In genomic region chr1:153699116-153699515, GRCh38 we compare ENCODE assay signal across 11 cellular contexts. TPM values are rescaled to one million over a fixed set of nuclear protein-coding genes. Genes with fewer than 3 reads are reported as not detected.
DNase-seq lines count a peak whose midpoint lies in the region; ATAC-seq and TF ChIP-seq lines count a peak whose summit lies in the region.
"Had no signal": no experiment of that assay in that cellular context is flagged by ENCODE, and none has a peak within 500 bp of the region (broad histone marks: within the 10 kb centered on the region; RNA-seq: fewer than 3 reads in every experiment).

No MANE protein-coding gene starts in this region.

- H3K9me3 Mint-ChIP-seq in activated CD8-positive, alpha-beta memory T cell treated with anti-CD3 and anti-CD28 coated beads, Interleukin-2, amount 10 ng/mL, durations not matched to agents 7 days and 5 days (ENCODE audit: low read depth) = no peaks in the 10 kb centered on the region
- H3K9me3 Mint-ChIP-seq: dendritic cell treated with granulocyte-macrophage colony-stimulating factor and Interleukin-4, amounts not matched to agents 40 ng/mL and 50 ng/mL, for 4 days had no signal

- no peak overlapping the region for H3K4me3 ChIP-seq in Panc1 (ENCODE audit: low read depth in 2 of 2, low read length in 2 of 2)
- H3K4me3 ChIP-seq in fibroblast of mammary gland (ENCODE audit: control insufficient read depth, low read depth, low read length) = no peak overlapping the region
- no peak overlapping the region for H3K4me3 ChIP-seq in trophoblast cell (ENCODE audit: low read depth, low read length)

- no peak overlapping the region for H4K8ac ChIP-seq in trophoblast cell (ENCODE audit: low read depth, low read length)

- in situ Hi-C loops in Panc1 (cut with HindIII; ENCODE audit: low pct_unique_long_range_greater_than_20kb, low sequenced_read_pairs) = no loop called here

- CTCF ChIA-PET in Panc1 (lab: Charles Lee) = no interaction called here
- CTCF ChIA-PET in activated CD8-positive, alpha-beta memory T cell treated with anti-CD3 and anti-CD28 coated beads, Interleukin-2, amount 10 ng/mL, durations not matched to agents 7 days and 5 days (lab: Charles Lee) = no interaction called here

- peaks cover 12% of the 10 kb centered on the region for H3K79me1 ChIP-seq in trophoblast cell (ENCODE audit: low read length)

- BruUV-seq in Panc1 (replicated peaks; lab: Mats Ljungman, UMichigan) = no TSS peak

- H3K23ac ChIP-seq in trophoblast cell (ENCODE audit: low read length) = no peak overlapping the region

- POLR2A ChIA-PET in Panc1 (lab: Charles Lee) = no interaction called here

- H3K79me2 ChIP-seq in trophoblast cell (ENCODE audit: control insufficient read depth, insufficient read depth, low read length, poor library complexity) = peaks cover 3% of the 10 kb centered on the region

- ATAC-seq in Panc1 (peak; percentile 50; the same call in 1 of the 2 replicates), HG02970 (IDR thresholded peaks at IDR 0.05; ENCODE audit: low FRiP score, unreplicated experiment) (no peak), GM18873 (IDR thresholded peaks at IDR 0.05; ENCODE audit: low FRiP score, unreplicated experiment) (no peak)
- ATAC-seq in activated CD8-positive, alpha-beta memory T cell treated with anti-CD3 and anti-CD28 coated beads, Interleukin-2, amount 10 ng/mL, durations not matched to agents 7 days and 5 days = no peak

- H3K4me1 Mint-ChIP-seq in activated CD8-positive, alpha-beta memory T cell treated with anti-CD3 and anti-CD28 coated beads, Interleukin-2, amount 10 ng/mL, durations not matched to agents 7 days and 5 days = no peaks in the 10 kb centered on the region

- no peak overlapping the region for H3K27ac Mint-ChIP-seq in activated CD8-positive, alpha-beta memory T cell treated with anti-CD3 and anti-CD28 coated beads, Interleukin-2, amount 10 ng/mL, durations not matched to agents 7 days and 5 days

- H3K4me1 ChIP-seq in Panc1 (ENCODE audit: control insufficient read depth, insufficient read depth, low read length) (peaks cover 7% of the 10 kb centered on the region), trophoblast cell (ENCODE audit: control insufficient read depth in 1 of 2, insufficient read depth in 2 of 2, low read length in 2 of 2) (peaks cover 16 to 21% of the 10 kb centered on the region in 2 experiments)

- no peak overlapping the region for H3K18ac ChIP-seq in trophoblast cell (ENCODE audit: low read length)

- H3K9me3 ChIP-seq in Panc1 (ENCODE audit: control insufficient read depth, insufficient read depth, low read depth, low read length) (no peaks in the 10 kb centered on the region), trophoblast cell (ENCODE audit: insufficient read depth, low read depth, low read length) (no peaks in the 10 kb centered on the region)

- H3K36me3 ChIP-seq in Panc1 (ENCODE audit: control insufficient read depth, insufficient read depth, low read length) = no peaks in the 10 kb centered on the region
- no peaks in the 10 kb centered on the region for H3K36me3 ChIP-seq in trophoblast cell (ENCODE audit: control insufficient read depth in 1 of 2, insufficient read depth in 2 of 2, low read length in 2 of 2)

- H3K27ac ChIP-seq in Panc1 (ENCODE audit: low read length) = no peak overlapping the region
- no peak overlapping the region for H3K27ac ChIP-seq in trophoblast cell (ENCODE audit: low read depth, low read length)

- H3K14ac ChIP-seq in trophoblast cell (ENCODE audit: low read length) = no peak overlapping the region

- H3K4ac ChIP-seq in trophoblast cell (ENCODE audit: low read depth, low read length) = no peak overlapping the region

- no peaks in the 10 kb centered on the region for H3K36me3 Mint-ChIP-seq in activated CD8-positive, alpha-beta memory T cell treated with anti-CD3 and anti-CD28 coated beads, Interleukin-2, amount 10 ng/mL, durations not matched to agents 7 days and 5 days

- H2BK5ac ChIP-seq in trophoblast cell (ENCODE audit: low read depth, low read length, poor library complexity) = no peak overlapping the region

- H3K27me3 Mint-ChIP-seq in activated CD8-positive, alpha-beta memory T cell treated with anti-CD3 and anti-CD28 coated beads, Interleukin-2, amount 10 ng/mL, durations not matched to agents 7 days and 5 days = no peaks in the 10 kb centered on the region
- H3K27me3 Mint-ChIP-seq: dendritic cell treated with granulocyte-macrophage colony-stimulating factor and Interleukin-4, amounts not matched to agents 40 ng/mL and 50 ng/mL, for 4 days had no signal

- H2AK5ac ChIP-seq in trophoblast cell (ENCODE audit: low read length) = no peak overlapping the region

- H3K27me3 ChIP-seq in Panc1 (ENCODE audit: control insufficient read depth, insufficient read depth, low read length) (no peaks in the 10 kb centered on the region), trophoblast cell (ENCODE audit: insufficient read depth, low read length) (no peaks in the 10 kb centered on the region)

- intact Hi-C loops in Panc1 (cut with micrococcal nuclease; ENCODE audit: unreplicated experiment) = no loop called here

- no peak for TF ChIP-seq CTCF in Panc1 (IDR thresholded peaks at IDR 0.05)
- TF ChIP-seq CTCF in fibroblast of mammary gland (conservative IDR thresholded peaks at IDR 0.05; ENCODE audit: control insufficient read depth, insufficient read depth, low read depth, low read length) = no peak

- no peak overlapping the region for H3K4me3 Mint-ChIP-seq in activated CD8-positive, alpha-beta memory T cell treated with anti-CD3 and anti-CD28 coated beads, Interleukin-2, amount 10 ng/mL, durations not matched to agents 7 days and 5 days

- H4K91ac ChIP-seq in trophoblast cell (ENCODE audit: low read depth, low read length) = no peak overlapping the region

- H4K12ac ChIP-seq in trophoblast cell (ENCODE audit: low read depth, low read length) = no peak overlapping the region

- no peak overlapping the region for H2BK120ac ChIP-seq in trophoblast cell (ENCODE audit: insufficient read depth, low read length, poor library complexity)

- DNase-seq in AG08396 (ENCODE audit: low spot score) (peak; percentile 58), Panc1 (ENCODE audit: low read depth, low spot score) (no peak), fibroblast of mammary gland (ENCODE audit: low read depth) (peak; percentile 86), trophoblast cell (peak; percentile 65 to 79), anterior cingulate cortex (lab: John Stamatoyannopoulos, UW) (no peak)
- DNase-seq in activated CD8-positive, alpha-beta memory T cell treated with anti-CD3 and anti-CD28 coated beads, Interleukin-2, amount 10 ng/mL, durations not matched to agents 7 days and 5 days = no peak
- DNase-seq: activated effector memory CD4-positive, alpha-beta T cell treated with anti-CD3 and anti-CD28 coated beads, Interleukin-2, amount 50 U/mL, for 16 hours; NCI-H1694 treated with DMSO at 0.1 percent for 48 hours had no signal

- H2BK12ac ChIP-seq in trophoblast cell (ENCODE audit: low read length) = no peak overlapping the region

- no peak overlapping the region for H2AFZ ChIP-seq in trophoblast cell (ENCODE audit: insufficient read depth, low read length, poor library complexity)

- H3K4me2 ChIP-seq in trophoblast cell (ENCODE audit: low read length) = no peak overlapping the region

- no peak overlapping the region for H3K9ac ChIP-seq in trophoblast cell (ENCODE audit: low read length)

RNA-seq across cellular contexts. Expression of gene NPR1, which starts 20.6 kb away (rescaled TPM):
- total RNA-seq in Panc1 (2021; ENCODE audit: unreplicated experiment) = 0.36 TPM
- 0.07 TPM for polyA plus RNA-seq in Panc1 (2012; ENCODE audit: insufficient read length)
- polyA plus RNA-seq in trophoblast cell (2013) = 0.14 and 0.16 TPM in 2 replicates
- total RNA-seq in activated CD8-positive, alpha-beta memory T cell treated with anti-CD3 and anti-CD28 coated beads, Interleukin-2, amount 10 ng/mL, durations not matched to agents 7 days and 5 days = under 1 TPM in 1 of 2 experiments, not detected in 1; 0.05 TPM

RNA-seq across cellular contexts. Expression of gene ILF2, which starts 28.3 kb away (rescaled TPM):
- 221 TPM for total RNA-seq in Panc1 (2021; ENCODE audit: unreplicated experiment)
- 155 TPM for polyA plus RNA-seq in Panc1 (2012; ENCODE audit: insufficient read length)
- 244 and 253 TPM in 2 replicates for polyA plus RNA-seq in trophoblast cell (2013)
- total RNA-seq in activated CD8-positive, alpha-beta memory T cell treated with anti-CD3 and anti-CD28 coated beads, Interleukin-2, amount 10 ng/mL, durations not matched to agents 7 days and 5 days = 100 to 1,000 TPM; 193 to 260 TPM

RNA-seq across cellular contexts. Expression of gene INTS3, which starts 28.7 kb away (rescaled TPM):
- 77.3 TPM for total RNA-seq in Panc1 (2021; ENCODE audit: unreplicated experiment)
- polyA plus RNA-seq in Panc1 (2012; ENCODE audit: insufficient read length) = 71.5 TPM
- polyA plus RNA-seq in trophoblast cell (2013) = 24.2 and 25.1 TPM in 2 replicates
- total RNA-seq in activated CD8-positive, alpha-beta memory T cell treated with anti-CD3 and anti-CD28 coated beads, Interleukin-2, amount 10 ng/mL, durations not matched to agents 7 days and 5 days = 10 to 100 TPM; 50.2 to 51.5 TPM

RNA-seq across cellular contexts. Expression of gene SNAPIN, which starts 40.6 kb away (rescaled TPM):
- 46.8 TPM for total RNA-seq in Panc1 (2021; ENCODE audit: unreplicated experiment)
- 45.1 TPM for polyA plus RNA-seq in Panc1 (2012; ENCODE audit: insufficient read length)
- polyA plus RNA-seq in trophoblast cell (2013) = 29.2 and 31.4 TPM in 2 replicates
- total RNA-seq in activated CD8-positive, alpha-beta memory T cell treated with anti-CD3 and anti-CD28 coated beads, Interleukin-2, amount 10 ng/mL, durations not matched to agents 7 days and 5 days = 10 to 100 TPM; 30.7 to 34.2 TPM

Comparison
In these comparisons a context has a peak if more than half of its experiments do, and no peak if none do; other contexts are left out.
1. DNase-seq: peak in AG08396 (single experiment), fibroblast of mammary gland (single experiment) and trophoblast cell (2 of 2); none in Panc1 (single experiment), anterior cingulate cortex (0 of 58) and activated CD8-positive, alpha-beta memory T cell treated with anti-CD3 and anti-CD28 coated beads, Interleukin-2, amount 10 ng/mL, durations not matched to agents 7 days and 5 days (single experiment).